ENCODE assay signal across 8 cellular contexts in the genomic region with DNA sequence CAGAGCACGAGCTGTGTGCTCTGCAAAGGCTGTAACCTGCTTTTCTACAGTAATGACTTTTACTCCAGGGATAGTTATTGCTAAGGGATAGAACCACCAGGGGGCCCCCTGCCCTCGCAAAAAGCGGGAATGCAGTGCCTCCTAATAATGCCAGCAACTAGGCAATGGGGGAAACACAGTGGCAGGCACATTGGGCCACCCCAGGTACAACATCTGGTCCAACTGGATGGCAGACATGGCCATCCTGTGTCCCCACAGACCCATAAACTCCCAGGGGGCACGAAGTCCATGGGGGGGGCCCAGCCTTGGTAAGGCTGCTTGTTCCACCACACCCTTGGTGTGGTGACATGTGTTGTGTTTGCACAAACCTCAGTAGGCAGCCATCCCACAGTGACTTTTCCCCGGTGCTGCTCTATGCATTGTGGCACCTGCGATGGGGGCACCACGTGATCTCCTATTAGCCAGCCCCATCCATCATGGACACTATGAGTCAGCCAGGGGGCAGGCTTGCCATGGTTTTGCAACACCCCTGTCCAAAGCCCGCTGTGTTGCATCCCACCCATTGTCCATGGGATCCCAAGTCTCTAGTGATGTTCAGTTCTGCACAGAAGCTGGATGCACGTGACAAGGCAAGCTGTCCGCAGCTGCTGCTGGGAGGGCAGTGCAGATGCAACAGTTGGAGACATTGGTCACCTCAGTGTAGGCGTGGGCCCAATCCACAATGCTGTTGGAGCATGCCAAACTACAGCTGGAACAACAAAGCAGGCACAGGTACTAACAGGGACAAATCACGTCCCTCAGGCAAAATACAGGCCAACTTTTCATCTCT.
DNase-seq lines count a peak whose midpoint lies in the region; ATAC-seq and TF ChIP-seq lines count a peak whose summit lies in the region.

No MANE protein-coding gene starts in this region.

- no peak overlapping the region for H3K4me2 ChIP-seq in hepatocyte

- H4K20me1 ChIP-seq in hepatocyte (ENCODE audit: insufficient read depth, poor library complexity, severe bottlenecking): no peaks in the 10 kb centered on the region

- peak; percentile 43 for TF ChIP-seq CTCF in hepatocyte (IDR thresholded peaks at IDR 0.05; ENCODE audit: poor library complexity)

- no peaks in the 10 kb centered on the region for H3K79me2 ChIP-seq in hepatocyte

- H2AFZ ChIP-seq in hepatocyte: no peak overlapping the region

- H3K4me1 ChIP-seq in hepatocyte (ENCODE audit: insufficient read depth): no peaks in the 10 kb centered on the region

- no peaks in the 10 kb centered on the region for H3K9me3 ChIP-seq in hepatocyte (ENCODE audit: low read depth)

- intact Hi-C loops in Right ventricle myocardium superior (cut with DNase I) (no loop called here), cardiac septum (cut with DNase I) (no loop called here)

- H3K27ac ChIP-seq in hepatocyte: no peak overlapping the region

- no peaks in the 10 kb centered on the region for H3K36me3 ChIP-seq in hepatocyte (replicated peaks; ENCODE audit: insufficient read depth, low read depth)

- H3K27me3 ChIP-seq in hepatocyte: no peaks in the 10 kb centered on the region

- 75% methylated on average over 12 of the region's 12 CpGs for WGBS in hepatocyte (ENCODE audit: low lambda C conversion rate, missing lambda C conversion rate)

- ATAC-seq in Right ventricle myocardium superior (ENCODE audit: poor library complexity): no peak
- no peak for ATAC-seq in GM19328 (IDR thresholded peaks at IDR 0.05; ENCODE audit: unreplicated experiment)

- H3K9me2 ChIP-seq in hepatocyte (replicated peaks; ENCODE audit: insufficient read depth): no peaks in the 10 kb centered on the region

- no peak overlapping the region for H3K4me3 ChIP-seq in hepatocyte

- DNase-seq in Right ventricle myocardium superior (peak; percentile 54), cardiac septum (ENCODE audit: low spot score) (no peak), NCI-H1048 (lab: John Stamatoyannopoulos, UW) (peak; percentile 42), hepatocyte (ENCODE audit: low spot score) (peak; percentile 44), HCEC 1CT (no peak)
- peak; percentile 61 for DNase-seq in activated CD8-positive, alpha-beta memory T cell treated with anti-CD3 and anti-CD28 coated beads for 24 hours
- DNase-seq in stimulated activated CD4-positive, alpha-beta T cell treated with anti-CD3 and anti-CD28 coated beads, TNF-alpha, amount 100 ng/mL, for 48 hours (ENCODE audit: low read depth in 3 of 3): peak in 2 of 3 donors; percentile 16 to 25

Comparison
In these comparisons a context has a peak if more than half of its experiments do, and no peak if none do; other contexts are left out.
1. DNase-seq: peak in Right ventricle myocardium superior (single experiment), NCI-H1048 (single experiment), activated CD8-positive, alpha-beta memory T cell treated with anti-CD3 and anti-CD28 coated beads for 24 hours (single experiment), hepatocyte (single experiment) and stimulated activated CD4-positive, alpha-beta T cell treated with anti-CD3 and anti-CD28 coated beads, TNF-alpha, amount 100 ng/mL, for 48 hours (2 of 3); none in cardiac septum (single experiment) and HCEC 1CT (single experiment).